In the genomic region with DNA sequence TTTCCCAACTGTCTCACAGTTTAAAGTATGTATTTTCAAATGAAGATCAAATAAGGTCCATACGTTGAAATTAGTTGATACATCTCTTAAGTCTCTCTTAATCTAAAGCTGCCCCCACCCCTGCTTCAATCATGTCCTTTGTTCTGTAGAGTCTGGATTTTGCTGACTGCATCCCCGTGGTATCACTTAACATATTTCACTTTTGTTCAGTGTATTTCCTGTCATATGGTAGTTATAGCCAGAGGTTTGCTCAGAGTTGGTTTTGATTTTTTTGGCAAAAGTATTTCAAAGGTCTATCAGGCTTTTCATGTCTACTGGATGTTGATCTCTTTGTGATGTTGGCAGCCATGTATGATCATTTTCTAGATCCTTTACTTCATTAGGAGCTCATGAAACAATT, we compare ENCODE assay signal across 19 cellular contexts. TPM values are rescaled to one million over a fixed set of nuclear protein-coding genes. Genes with fewer than 3 reads are reported as not detected.
DNase-seq lines count a peak whose midpoint lies in the region; ATAC-seq and TF ChIP-seq lines count a peak whose summit lies in the region.
"Had no signal": no experiment of that assay in that cellular context is flagged by ENCODE, and none has a peak within 500 bp of the region (broad histone marks: within the 10 kb centered on the region; RNA-seq: fewer than 3 reads in every experiment).

No MANE protein-coding gene starts in this region.

- no peak overlapping the region for H3K27ac Mint-ChIP-seq in activated T-cell treated with anti-CD3 and anti-CD28 coated beads, Interleukin-2, amount 50 U/mL, for 72 hours
- H3K27ac Mint-ChIP-seq in neural crest cell (ENCODE audit: unreplicated experiment) = peak overlapping the region; percentile 48

- DNase-seq in activated T-cell treated with anti-CD3 and anti-CD28 coated beads, Interleukin-2, amount 50 U/mL, for 72 hours = no peak
- DNase-seq in activated T-cell treated with anti-CD3 and anti-CD28 coated beads, Interleukin-2, amount 50 U/mL, for 4 hours = no peak
- DNase-seq in dermis blood vessel endothelial cell = peak; percentile 23
- DNase-seq in neural crest cell (ENCODE audit: low read depth, low spot score) = no peak
- no peak for DNase-seq in amygdala (lab: John Stamatoyannopoulos, UW)
- DNase-seq in ovary = no peak
- DNase-seq: CD8-positive, alpha-beta memory T cell; DMS 273 treated with DMSO at 0.1 percent for 48 hours; NCI-H1105; NCI-H187 treated with DMSO at 0.1 percent for 48 hours; NCI-H446; NCI-H69; NK-92 treated with Interleukin-12 subunit alpha and Interleukin-12 subunit beta, amount 100 ng/mL, for 24 hours; SIG-M5 had no signal

- H3K27me3 Mint-ChIP-seq in activated T-cell treated with anti-CD3 and anti-CD28 coated beads, Interleukin-2, amount 50 U/mL, for 72 hours (ENCODE audit: low read depth) = no peaks in the 10 kb centered on the region
- H3K27me3 Mint-ChIP-seq in activated T-cell treated with anti-CD3 and anti-CD28 coated beads, Interleukin-2, amount 50 U/mL, for 4 hours (ENCODE audit: low read depth) = no peaks in the 10 kb centered on the region
- H3K27me3 Mint-ChIP-seq in neural crest cell (ENCODE audit: low read depth) = no peaks in the 10 kb centered on the region

- no peaks in the 10 kb centered on the region for H3K9me2 ChIP-seq in Loucy (replicated peaks; ENCODE audit: low read depth, low read length)

- no peak overlapping the region for H3K9ac ChIP-seq in Loucy (ENCODE audit: low read depth, low read length, poor library complexity, severe bottlenecking)
- H3K9ac ChIP-seq: BLaER1, KMS-11 had no signal

- intact Hi-C loops in ovary (cut with DNase I) = no loop called here

- H3K4me3 ChIP-seq in Loucy (ENCODE audit: low read length, poor library complexity, severe bottlenecking) (no peak overlapping the region), ovary (no peak overlapping the region)
- H3K4me3 ChIP-seq: BLaER1 had no signal

- TF ChIP-seq POLR2A in ovary (IDR thresholded peaks at IDR 0.05) = no peak

- H3K27me3 ChIP-seq in Loucy (ENCODE audit: insufficient read depth, low read length, poor library complexity, severe bottlenecking) (no peaks in the 10 kb centered on the region), ovary (no peaks in the 10 kb centered on the region)
- H3K27me3 ChIP-seq: BLaER1 had no signal

- H4K20me1 ChIP-seq in Loucy (ENCODE audit: insufficient read depth, low read length, poor library complexity, severe bottlenecking) = no peaks in the 10 kb centered on the region
- H4K20me1 ChIP-seq: BLaER1 had no signal

- no peaks in the 10 kb centered on the region for H3K36me3 Mint-ChIP-seq in activated T-cell treated with anti-CD3 and anti-CD28 coated beads, Interleukin-2, amount 50 U/mL, for 72 hours (ENCODE audit: insufficient read depth in 2 of 2)
- H3K36me3 Mint-ChIP-seq in activated T-cell treated with anti-CD3 and anti-CD28 coated beads, Interleukin-2, amount 50 U/mL, for 4 hours (ENCODE audit: insufficient read depth) = no peaks in the 10 kb centered on the region
- H3K36me3 Mint-ChIP-seq in neural crest cell (ENCODE audit: low read depth) = no peaks in the 10 kb centered on the region
- H3K36me3 Mint-ChIP-seq: CD8-positive, alpha-beta memory T cell had no signal

- H3K79me2 ChIP-seq in Loucy (ENCODE audit: insufficient read depth, low read length) = no peaks in the 10 kb centered on the region

- H3K36me3 ChIP-seq in Loucy (ENCODE audit: insufficient read depth, low read length) (no peaks in the 10 kb centered on the region), ovary (no peaks in the 10 kb centered on the region)
- H3K36me3 ChIP-seq: BLaER1 had no signal

- no peaks in the 10 kb centered on the region for H3F3A ChIP-seq in Loucy (ENCODE audit: low read depth)

- no peak overlapping the region for H2AFZ ChIP-seq in Loucy (ENCODE audit: low read length)

- peak; percentile 30 to 45 for ATAC-seq in activated T-cell treated with anti-CD3 and anti-CD28 coated beads, Interleukin-2, amount 50 U/mL, for 72 hours (replicated peaks in 1 of 2)
- ATAC-seq in activated T-cell treated with anti-CD3 and anti-CD28 coated beads, Interleukin-2, amount 50 U/mL, for 4 hours = no peak
- no peak for ATAC-seq in HG03159 (IDR thresholded peaks at IDR 0.05; ENCODE audit: unreplicated experiment)
- ATAC-seq: HepG2 had no signal

- peak overlapping the region; percentile 19 for H3K4me2 ChIP-seq in Loucy (ENCODE audit: low read depth, low read length, poor library complexity, severe bottlenecking)
- H3K4me2 ChIP-seq: BLaER1, KMS-11 had no signal

- no peak overlapping the region for H3K4me3 Mint-ChIP-seq in activated T-cell treated with anti-CD3 and anti-CD28 coated beads, Interleukin-2, amount 50 U/mL, for 72 hours
- no peak overlapping the region for H3K4me3 Mint-ChIP-seq in activated T-cell treated with anti-CD3 and anti-CD28 coated beads, Interleukin-2, amount 50 U/mL, for 4 hours
- no peak overlapping the region for H3K4me3 Mint-ChIP-seq in neural crest cell
- H3K4me3 Mint-ChIP-seq: CD8-positive, alpha-beta memory T cell had no signal

- no peak overlapping the region for H3K27ac ChIP-seq in ovary
- H3K27ac ChIP-seq: BLaER1, KMS-11 had no signal

- H3K4me1 ChIP-seq in Loucy (ENCODE audit: insufficient read depth, low read length, poor library complexity, severe bottlenecking) (peaks cover 50% of the 10 kb centered on the region), ovary (ENCODE audit: insufficient read depth) (no peaks in the 10 kb centered on the region)
- H3K4me1 ChIP-seq: BLaER1 had no signal

- 74 to 84% (median 82%) methylated on average over 2 of the region's 2 CpGs for WGBS in ovary, 3 donors

- H3K9me3 Mint-ChIP-seq in activated T-cell treated with anti-CD3 and anti-CD28 coated beads, Interleukin-2, amount 50 U/mL, for 72 hours = no peaks in the 10 kb centered on the region
- H3K9me3 Mint-ChIP-seq in activated T-cell treated with anti-CD3 and anti-CD28 coated beads, Interleukin-2, amount 50 U/mL, for 4 hours = no peaks in the 10 kb centered on the region
- peaks cover 3% of the 10 kb centered on the region for H3K9me3 Mint-ChIP-seq in neural crest cell

- TF ChIP-seq EP300 in ovary (IDR thresholded peaks at IDR 0.05) = no peak

- H3K9me3 ChIP-seq in Loucy (ENCODE audit: insufficient read depth, low read depth, low read length) = no peaks in the 10 kb centered on the region
- no peaks in the 10 kb centered on the region for H3K9me3 ChIP-seq in ovary
- H3K9me3 ChIP-seq: BLaER1 had no signal

- TF ChIP-seq CTCF in Loucy (conservative IDR thresholded peaks at IDR 0.05; ENCODE audit: low read length) = no peak
- TF ChIP-seq CTCF in neural crest cell (conservative IDR thresholded peaks at IDR 0.05) = no peak
- no peak for TF ChIP-seq CTCF in ovary (IDR thresholded peaks at IDR 0.05)

- peaks cover 16% of the 10 kb centered on the region for H3K4me1 Mint-ChIP-seq in activated T-cell treated with anti-CD3 and anti-CD28 coated beads, Interleukin-2, amount 50 U/mL, for 72 hours (ENCODE audit: low read depth)
- peaks cover 7% of the 10 kb centered on the region for H3K4me1 Mint-ChIP-seq in activated T-cell treated with anti-CD3 and anti-CD28 coated beads, Interleukin-2, amount 50 U/mL, for 4 hours (ENCODE audit: low read depth)
- peaks cover 9% of the 10 kb centered on the region for H3K4me1 Mint-ChIP-seq in neural crest cell

RNA-seq across cellular contexts. Expression of gene ARID5B, which starts 54.4 kb away (rescaled TPM):
- total RNA-seq in activated T-cell treated with anti-CD3 and anti-CD28 coated beads, Interleukin-2, amount 50 U/mL, for 72 hours = 100 to 1,000 TPM in 1 of 2 donors, 10 to 100 TPM in 1; 74.4 to 113 TPM
- total RNA-seq in activated T-cell treated with anti-CD3 and anti-CD28 coated beads, Interleukin-2, amount 50 U/mL, for 4 hours = 10 to 100 TPM; 50.8 to 83.7 (median 69.8) TPM
- 14.0 and 16.1 TPM in 2 replicates for total RNA-seq in dermis blood vessel endothelial cell
- total RNA-seq in neural crest cell = 10.1 and 10.4 TPM in 2 replicates
- total RNA-seq in ovary = 10 to 100 TPM; 20.1 to 61.8 (median 38.6) TPM
- 10 to 100 TPM; 18.3 to 24.0 TPM for polyA plus RNA-seq in ovary

Comparison
In these comparisons a context has a peak if more than half of its experiments do, and no peak if none do; other contexts are left out.
1. ATAC-seq: peak in activated T-cell treated with anti-CD3 and anti-CD28 coated beads, Interleukin-2, amount 50 U/mL, for 72 hours (2 of 2); none in activated T-cell treated with anti-CD3 and anti-CD28 coated beads, Interleukin-2, amount 50 U/mL, for 4 hours (0 of 2) and HG03159 (single experiment).